Comparison of ENCODE assay signal across 1 cellular context in genomic region chr17:19386276-19386863, GRCh38.
TF ChIP-seq lines count a peak whose summit lies in the region.

No MANE protein-coding gene starts in this region.

TF ChIP-seq in HEK293, 187 proteins besides CTCF, POLR2A, EP300 and RAD21 (continued from another document):
- TF ChIP-seq, protein P1, sequence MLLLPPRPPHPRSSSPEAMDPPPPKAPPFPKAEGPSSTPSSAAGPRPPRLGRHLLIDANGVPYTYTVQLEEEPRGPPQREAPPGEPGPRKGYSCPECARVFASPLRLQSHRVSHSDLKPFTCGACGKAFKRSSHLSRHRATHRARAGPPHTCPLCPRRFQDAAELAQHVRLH (tag by site-specific recombination; IDR thresholded peaks at IDR 0.05), result no peak
- TF ChIP-seq ZNF214 (tag by site-specific recombination; IDR thresholded peaks at IDR 0.05; ENCODE audit: borderline replicate concordance) (no peak), ZNF600 (tag by site-specific recombination; IDR thresholded peaks at IDR 0.05) (peak; percentile 46; the same call in 1 of the 2 replicates), ZNF549 (tag by site-specific recombination; IDR thresholded peaks at IDR 0.05) (no peak), ZBTB48 (tag by site-specific recombination; IDR thresholded peaks at IDR 0.05) (0 out of 2 replicates have a peak, but pooled peaks have one; percentile 15), ZNF837 (tag by site-specific recombination; IDR thresholded peaks at IDR 0.05) (no peak)
